In genomic region chr15:95304116-95304873, GRCh38 we compare ENCODE assay signal across 12 cellular contexts.
A peak's percentile ranks its signal among the peaks of the same experiment; 100 is the strongest.
DNase-seq lines count a peak whose midpoint lies in the region; ATAC-seq and TF ChIP-seq lines count a peak whose summit lies in the region.
"Had no signal": no experiment of that assay in that cellular context is flagged by ENCODE, and none has a peak within 500 bp of the region (broad histone marks: within the 10 kb centered on the region; RNA-seq: fewer than 3 reads in every experiment).

No MANE protein-coding gene starts in this region.

- H4K20me1 ChIP-seq in PC-9 (ENCODE audit: insufficient read depth): no peaks in the 10 kb centered on the region

- no peaks in the 10 kb centered on the region for H3K9me3 ChIP-seq in Peyer's patch
- H3K9me3 ChIP-seq in parathyroid adenoma (ENCODE audit: control insufficient read depth, low read length): no peaks in the 10 kb centered on the region
- no peaks in the 10 kb centered on the region for H3K9me3 ChIP-seq in PC-9 (ENCODE audit: insufficient read depth, low read depth)

- H3K4me2 ChIP-seq in parathyroid adenoma (ENCODE audit: low read length) (no peak overlapping the region), PC-9 (no peak overlapping the region)

- no peaks in the 10 kb centered on the region for H3K36me3 Mint-ChIP-seq in WTC11

- POLR2A ChIA-PET in WTC11 (lab: Charles Lee): no interaction called here
- POLR2A ChIA-PET in PC-9 (lab: Charles Lee; ENCODE audit: unreplicated experiment): no interaction called here

- no peaks in the 10 kb centered on the region for H3K4me1 Mint-ChIP-seq in WTC11

- H3K36me3 ChIP-seq in Peyer's patch (no peaks in the 10 kb centered on the region), parathyroid adenoma (ENCODE audit: control insufficient read depth, insufficient read depth, low read length) (no peaks in the 10 kb centered on the region), PC-9 (ENCODE audit: low read depth) (no peaks in the 10 kb centered on the region)

- no peaks in the 10 kb centered on the region for H3F3A ChIP-seq in PC-9 (ENCODE audit: insufficient read depth, low read depth)

- TF ChIP-seq CTCF in Peyer's patch (IDR thresholded peaks at IDR 0.05): no peak
- TF ChIP-seq CTCF in foreskin fibroblast (IDR thresholded peaks at IDR 0.05; ENCODE audit: low read depth, low read length): no peak
- no peak for TF ChIP-seq CTCF in parathyroid adenoma (IDR thresholded peaks at IDR 0.05)
- TF ChIP-seq CTCF in WTC11 (IDR thresholded peaks at IDR 0.05): no peak
- TF ChIP-seq CTCF in PC-9 (conservative IDR thresholded peaks at IDR 0.05): no peak

- peaks cover 0 to 4% (median 0%) of the 10 kb centered on the region in 4 donors for H3K4me1 ChIP-seq in Peyer's patch
- H3K4me1 ChIP-seq in parathyroid adenoma: no peaks in the 10 kb centered on the region
- H3K4me1 ChIP-seq in PC-9 (replicated peaks; ENCODE audit: insufficient read depth): no peaks in the 10 kb centered on the region

- BruUV-seq in PC-9 (replicated peaks; lab: Mats Ljungman, UMichigan): no TSS peak

- H3K9ac ChIP-seq in parathyroid adenoma: no peak overlapping the region

- H2AFZ ChIP-seq in parathyroid adenoma (no peak overlapping the region), PC-9 (no peak overlapping the region)

- H3K79me2 ChIP-seq in parathyroid adenoma (no peaks in the 10 kb centered on the region), PC-9 (ENCODE audit: low read depth) (no peaks in the 10 kb centered on the region)

- no peaks in the 10 kb centered on the region for H3K27me3 Mint-ChIP-seq in WTC11 (ENCODE audit: low read depth)

- H3K9me2 ChIP-seq in PC-9 (ENCODE audit: insufficient read depth): no peaks in the 10 kb centered on the region

- DNase-seq in COLO829 (ENCODE audit: low spot score) (peak; percentile 62), Peyer's patch (no peak), foreskin fibroblast (peak; percentile 21 to 63), SW480 (ENCODE audit: low spot score) (no peak), WTC11 (ENCODE audit: low spot score) (no peak), PC-9 (no peak)
- no peak for DNase-seq in activated CD8-positive, alpha-beta memory T cell treated with anti-CD3 and anti-CD28 coated beads, Interleukin-2, amount 50 U/mL, for 4 hours
- DNase-seq: COR-L47; effector memory CD4-positive, alpha-beta T cell had no signal

- no peak for TF ChIP-seq POLR2A in Peyer's patch (IDR thresholded peaks at IDR 0.05)

- H3K27me3 ChIP-seq in Peyer's patch: no peaks in the 10 kb centered on the region
- no peaks in the 10 kb centered on the region for H3K27me3 ChIP-seq in parathyroid adenoma (ENCODE audit: control insufficient read depth, insufficient read depth, low read length)
- H3K27me3 ChIP-seq in PC-9 (ENCODE audit: insufficient read depth, low read depth): no peaks in the 10 kb centered on the region

- H3K27ac ChIP-seq in Peyer's patch (peak overlapping the region; percentile 50 to 76 (median 58)), parathyroid adenoma (peak overlapping the region; percentile 36), PC-9 (no peak overlapping the region)

- no peak overlapping the region for H3K4me3 ChIP-seq in Peyer's patch
- peak overlapping the region in 1 of 2 donors; percentile 19 for H3K4me3 ChIP-seq in foreskin fibroblast (ENCODE audit: low read depth in 1 of 2, low read length in 2 of 2)
- no peak overlapping the region for H3K4me3 ChIP-seq in parathyroid adenoma (ENCODE audit: low read depth, low read length)
- no peak overlapping the region for H3K4me3 ChIP-seq in PC-9

- CTCF ChIA-PET in WTC11 (lab: Charles Lee) (interaction anchor here (0.7 kb wide), 1 partner anchor 15 kb away, joined by 3 read pairs; no protein-coding TSS in a partner anchor), PC-9 (lab: Charles Lee) (no interaction called here)

- intact Hi-C loops in PC-9 (cut with micrococcal nuclease; ENCODE audit: unreplicated experiment): no loop called here

- H3K27ac Mint-ChIP-seq in WTC11: no peak overlapping the region

- ATAC-seq in WTC11: no peak
- ATAC-seq: SK-N-SH treated with all-trans-retinoic acid at 6 μM for 48 hours had no signal

- H3K4me3 Mint-ChIP-seq in WTC11: no peak overlapping the region
- H3K4me3 Mint-ChIP-seq: neural crest cell had no signal

- peaks cover 4% of the 10 kb centered on the region; the same call in 1 of the 2 replicates for H3K9me3 Mint-ChIP-seq in WTC11

TF ChIP-seq in WTC11, 78 proteins besides CTCF, POLR2A, EP300 and RAD21:
- TF ChIP-seq SMAD4 (CRISPR knock-in tag; IDR thresholded peaks at IDR 0.05): no peak
- TF ChIP-seq NFATC4 (CRISPR knock-in tag; IDR thresholded peaks at IDR 0.05): no peak
- TF ChIP-seq FOXJ3 (CRISPR knock-in tag; IDR thresholded peaks at IDR 0.05; ENCODE audit: borderline replicate concordance): no peak
- TF ChIP-seq ZNF425 (CRISPR knock-in tag; conservative IDR thresholded peaks at IDR 0.05): no peak
- no peak for TF ChIP-seq AR (CRISPR knock-in tag; IDR thresholded peaks at IDR 0.05)
- no peak for TF ChIP-seq NFYB (CRISPR knock-in tag; conservative IDR thresholded peaks at IDR 0.05; ENCODE audit: low read depth)
- no peak for TF ChIP-seq PRRX2 (CRISPR knock-in tag; IDR thresholded peaks at IDR 0.05)
- TF ChIP-seq TP53 (CRISPR knock-in tag; IDR thresholded peaks at IDR 0.05): no peak
- TF ChIP-seq HMGA2 (CRISPR knock-in tag; IDR thresholded peaks at IDR 0.05): no peak
- TF ChIP-seq GTF2I (CRISPR knock-in tag; conservative IDR thresholded peaks at IDR 0.05): no peak
- no peak for TF ChIP-seq MXD4 (CRISPR knock-in tag; IDR thresholded peaks at IDR 0.05; ENCODE audit: borderline replicate concordance)
- TF ChIP-seq CBFB (CRISPR knock-in tag; IDR thresholded peaks at IDR 0.05; ENCODE audit: low read depth): no peak
- no peak for TF ChIP-seq ZNF396 (CRISPR knock-in tag; IDR thresholded peaks at IDR 0.05; ENCODE audit: borderline replicate concordance)
- TF ChIP-seq, protein P1, sequence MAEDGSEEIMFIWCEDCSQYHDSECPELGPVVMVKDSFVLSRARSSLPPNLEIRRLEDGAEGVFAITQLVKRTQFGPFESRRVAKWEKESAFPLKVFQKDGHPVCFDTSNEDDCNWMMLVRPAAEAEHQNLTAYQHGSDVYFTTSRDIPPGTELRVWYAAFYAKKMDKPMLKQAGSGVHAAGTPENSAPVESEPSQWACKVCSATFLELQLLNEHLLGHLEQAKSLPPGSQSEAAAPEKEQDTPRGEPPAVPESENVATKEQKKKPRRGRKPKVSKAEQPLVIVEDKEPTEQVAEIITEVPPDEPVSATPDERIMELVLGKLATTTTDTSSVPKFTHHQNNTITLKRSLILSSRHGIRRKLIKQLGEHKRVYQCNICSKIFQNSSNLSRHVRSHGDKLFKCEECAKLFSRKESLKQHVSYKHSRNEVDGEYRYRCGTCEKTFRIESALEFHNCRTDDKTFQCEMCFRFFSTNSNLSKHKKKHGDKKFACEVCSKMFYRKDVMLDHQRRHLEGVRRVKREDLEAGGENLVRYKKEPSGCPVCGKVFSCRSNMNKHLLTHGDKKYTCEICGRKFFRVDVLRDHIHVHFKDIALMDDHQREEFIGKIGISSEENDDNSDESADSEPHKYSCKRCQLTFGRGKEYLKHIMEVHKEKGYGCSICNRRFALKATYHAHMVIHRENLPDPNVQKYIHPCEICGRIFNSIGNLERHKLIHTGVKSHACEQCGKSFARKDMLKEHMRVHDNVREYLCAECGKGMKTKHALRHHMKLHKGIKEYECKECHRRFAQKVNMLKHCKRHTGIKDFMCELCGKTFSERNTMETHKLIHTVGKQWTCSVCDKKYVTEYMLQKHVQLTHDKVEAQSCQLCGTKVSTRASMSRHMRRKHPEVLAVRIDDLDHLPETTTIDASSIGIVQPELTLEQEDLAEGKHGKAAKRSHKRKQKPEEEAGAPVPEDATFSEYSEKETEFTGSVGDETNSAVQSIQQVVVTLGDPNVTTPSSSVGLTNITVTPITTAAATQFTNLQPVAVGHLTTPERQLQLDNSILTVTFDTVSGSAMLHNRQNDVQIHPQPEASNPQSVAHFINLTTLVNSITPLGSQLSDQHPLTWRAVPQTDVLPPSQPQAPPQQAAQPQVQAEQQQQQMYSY (CRISPR knock-in tag; IDR thresholded peaks at IDR 0.05): no peak
- no peak for TF ChIP-seq ATF1 (CRISPR knock-in tag; IDR thresholded peaks at IDR 0.05)

Comparison
In these comparisons a context has a peak if more than half of its experiments do, and no peak if none do; other contexts are left out.
1. DNase-seq: peak in COLO829 (single experiment) and foreskin fibroblast (2 of 2); none in Peyer's patch (0 of 3), SW480 (single experiment), WTC11 (single experiment), PC-9 (0 of 2) and activated CD8-positive, alpha-beta memory T cell treated with anti-CD3 and anti-CD28 coated beads, Interleukin-2, amount 50 U/mL, for 4 hours (single experiment).